ENCODE assay signal across 11 cellular contexts in genomic region chr16:2015117-2015946, GRCh38. TPM values are rescaled to one million over a fixed set of nuclear protein-coding genes. Genes with fewer than 3 reads are reported as not detected.
DNase-seq lines count a peak whose midpoint lies in the region; ATAC-seq and TF ChIP-seq lines count a peak whose summit lies in the region.
"Had no signal": no experiment of that assay in that cellular context is flagged by ENCODE, and none has a peak within 500 bp of the region (broad histone marks: within the 10 kb centered on the region; RNA-seq: fewer than 3 reads in every experiment).

No MANE protein-coding gene starts in this region.

- TF ChIP-seq POLR2A in esophagus squamous epithelium (IDR thresholded peaks at IDR 0.05) (no peak), transverse colon (IDR thresholded peaks at IDR 0.05) (peak; percentile 63)

- TF ChIP-seq CTCF in esophagus squamous epithelium (IDR thresholded peaks at IDR 0.05) (no peak), transverse colon (IDR thresholded peaks at IDR 0.05) (no peak)

- H3K36me3 ChIP-seq in esophagus squamous epithelium: no peaks in the 10 kb centered on the region
- H3K36me3 ChIP-seq in transverse colon: no peaks in the 10 kb centered on the region

- H3K27ac ChIP-seq in esophagus squamous epithelium (peak overlapping the region; percentile 58 to 78 (median 71)), transverse colon (peak overlapping the region; percentile 72 to 80 (median 76))

- H3K4me3 ChIP-seq in esophagus squamous epithelium (no peak overlapping the region), transverse colon (no peak overlapping the region)

- 52 to 53% methylated on average over 18 to 23 of the region's 24 CpGs for WGBS in esophagus squamous epithelium, 2 donors
- 60 to 63% methylated on average over 11 to 24 of the region's 24 CpGs for WGBS in transverse colon (ENCODE audit: low coverage in 1 of 2), 2 donors

- DNase-seq in NCI-H2171 treated with DMSO at 0.1 percent for 48 hours (lab: John Stamatoyannopoulos, UW): peak; percentile 67
- DNase-seq in NCI-H2171 (lab: John Stamatoyannopoulos, UW): no peak
- DNase-seq in NOMO-1 (lab: John Stamatoyannopoulos, UW; ENCODE audit: unreplicated experiment in 2 of 2): peak; percentile 93
- DNase-seq in esophagus squamous epithelium (lab: John Stamatoyannopoulos, UW): no peak
- peak; percentile 79 for DNase-seq in transverse colon
- DNase-seq in DMS79 treated with DMSO at 0.1 percent for 48 hours (lab: John Stamatoyannopoulos, UW): no peak
- DNase-seq in putamen (ENCODE audit: low spot score): no peak
- DNase-seq: 8988T; activated CD4-positive, alpha-beta T cell treated with anti-CD3 and anti-CD28 coated beads, Interleukin-2, amount 50 U/mL, for 48 hours; EL had no signal

- intact Hi-C loops in esophagus squamous epithelium (cut with DNase I): no loop called here
- intact Hi-C loops in transverse colon (cut with DNase I; ENCODE audit: low total_unique reads): no loop called here

- no peak for ATAC-seq in HG03196 (IDR thresholded peaks at IDR 0.05; ENCODE audit: unreplicated experiment)

- H3K9me3 ChIP-seq in esophagus squamous epithelium (no peaks in the 10 kb centered on the region), transverse colon (no peaks in the 10 kb centered on the region)

- no peak for TF ChIP-seq EP300 in transverse colon (IDR thresholded peaks at IDR 0.05; ENCODE audit: low read depth)

- H3K27me3 ChIP-seq in esophagus squamous epithelium (peaks cover 3 to 37% (median 5%) of the 10 kb centered on the region in 4 donors), transverse colon (peaks cover 21% of the 10 kb centered on the region)

- H3K4me1 ChIP-seq in esophagus squamous epithelium: peaks cover 14 to 34% (median 17%) of the 10 kb centered on the region in 3 donors
- peaks cover 9 to 31% (median 26%) of the 10 kb centered on the region in 4 donors for H3K4me1 ChIP-seq in transverse colon

- in situ Hi-C loops in transverse colon (cut with MboI; ENCODE audit: low pct_ligation_motif_present in 1 of 4, low pct_unique_long_range_greater_than_20kb in 1 of 4, low sequenced_read_pairs in 3 of 4): loop anchor here in 2 of 4 donors (10.0 to 25.0 kb wide), 2 partner anchors 122 to 129 kb away; partner anchors contain the start of genes RAB26 (in 2 of the 2) and PKD1 (in 1 of the 2)

RNA-seq across cellular contexts. Expression of gene NPW, which starts 4.3 kb away (rescaled TPM):
- total RNA-seq in esophagus squamous epithelium (under 1 TPM in 1 of 4 donors, not detected in 3; 0.48 TPM), transverse colon (under 1 TPM in 1 of 4 donors, not detected in 3; 0.41 TPM)

RNA-seq across cellular contexts. Expression of gene ZNF598, which starts 5.7 kb away (rescaled TPM):
- 10 to 100 TPM; 31.3 to 56.1 (median 40.9) TPM for total RNA-seq in esophagus squamous epithelium
- 100 to 1,000 TPM in 1 of 4 donors, 10 to 100 TPM in 3; 28.3 to 145 (median 42.0) TPM for total RNA-seq in transverse colon

RNA-seq across cellular contexts. Expression of gene NHERF2, which starts 11.4 kb away (rescaled TPM):
- total RNA-seq in esophagus squamous epithelium (10 to 100 TPM; 11.6 to 31.7 (median 16.5) TPM), transverse colon (10 to 100 TPM in 3 of 4 donors, 1 to 10 TPM in 1; 3.7 to 61.9 (median 29.8) TPM)

RNA-seq across cellular contexts. Expression of gene SYNGR3, which starts 25.6 kb away (rescaled TPM):
- total RNA-seq in esophagus squamous epithelium: 1 to 10 TPM in 2 of 4 donors, under 1 TPM in 1, not detected in 1; 0.38 to 1.0 (median 1.0) TPM
- total RNA-seq in transverse colon: 1 to 10 TPM in 3 of 4 donors, not detected in 1; 2.7 to 4.8 (median 2.9) TPM

RNA-seq across cellular contexts. Expression of gene GFER, which starts 31.3 kb away (rescaled TPM):
- total RNA-seq in esophagus squamous epithelium (10 to 100 TPM in 2 of 4 donors, 1 to 10 TPM in 2; 5.6 to 30.4 (median 13.6) TPM), transverse colon (100 to 1,000 TPM in 1 of 4 donors, 10 to 100 TPM in 3; 29.9 to 117 (median 64.3) TPM)

Comparison
In these comparisons a context has a peak if more than half of its experiments do, and no peak if none do; other contexts are left out.
1. DNase-seq: peak in NCI-H2171 treated with DMSO at 0.1 percent for 48 hours (single experiment), NOMO-1 (2 of 2) and transverse colon (single experiment); none in NCI-H2171 (single experiment), esophagus squamous epithelium (single experiment), DMS79 treated with DMSO at 0.1 percent for 48 hours (single experiment) and putamen (single experiment).